1 cellular context compared by ENCODE assay signal in genomic region chr13:95643471-95643813, GRCh38.
TF ChIP-seq lines count a peak whose summit lies in the region.

No MANE protein-coding gene starts in this region.

TF ChIP-seq in HepG2, 621 proteins besides CTCF, POLR2A, EP300 and RAD21:
- TF ChIP-seq HNRNPUL1 (IDR thresholded peaks at IDR 0.05; ENCODE audit: low read depth, low read length) (no peak), NFE2L2 (IDR thresholded peaks at IDR 0.05; ENCODE audit: low read length) (no peak), ZNF33A (CRISPR knock-in tag; IDR thresholded peaks at IDR 0.05; ENCODE audit: borderline replicate concordance) (no peak), MAFF (IDR thresholded peaks at IDR 0.05; ENCODE audit: low read depth, low read length) (peak; percentile 46; the same call in 1 of the 2 replicates), HDAC2 (CRISPR knock-in tag; IDR thresholded peaks at IDR 0.05) (peak; percentile 5; the same call in 1 of the 2 replicates), ATF3 (CRISPR knock-in tag; IDR thresholded peaks at IDR 0.05) (no peak), ZBTB14 (CRISPR knock-in tag; IDR thresholded peaks at IDR 0.05) (0 out of 2 replicates have a peak, but pooled peaks have one; percentile 6), AKAP8 (CRISPR knock-in tag; IDR thresholded peaks at IDR 0.05) (no peak)
- TF ChIP-seq, protein P1, sequence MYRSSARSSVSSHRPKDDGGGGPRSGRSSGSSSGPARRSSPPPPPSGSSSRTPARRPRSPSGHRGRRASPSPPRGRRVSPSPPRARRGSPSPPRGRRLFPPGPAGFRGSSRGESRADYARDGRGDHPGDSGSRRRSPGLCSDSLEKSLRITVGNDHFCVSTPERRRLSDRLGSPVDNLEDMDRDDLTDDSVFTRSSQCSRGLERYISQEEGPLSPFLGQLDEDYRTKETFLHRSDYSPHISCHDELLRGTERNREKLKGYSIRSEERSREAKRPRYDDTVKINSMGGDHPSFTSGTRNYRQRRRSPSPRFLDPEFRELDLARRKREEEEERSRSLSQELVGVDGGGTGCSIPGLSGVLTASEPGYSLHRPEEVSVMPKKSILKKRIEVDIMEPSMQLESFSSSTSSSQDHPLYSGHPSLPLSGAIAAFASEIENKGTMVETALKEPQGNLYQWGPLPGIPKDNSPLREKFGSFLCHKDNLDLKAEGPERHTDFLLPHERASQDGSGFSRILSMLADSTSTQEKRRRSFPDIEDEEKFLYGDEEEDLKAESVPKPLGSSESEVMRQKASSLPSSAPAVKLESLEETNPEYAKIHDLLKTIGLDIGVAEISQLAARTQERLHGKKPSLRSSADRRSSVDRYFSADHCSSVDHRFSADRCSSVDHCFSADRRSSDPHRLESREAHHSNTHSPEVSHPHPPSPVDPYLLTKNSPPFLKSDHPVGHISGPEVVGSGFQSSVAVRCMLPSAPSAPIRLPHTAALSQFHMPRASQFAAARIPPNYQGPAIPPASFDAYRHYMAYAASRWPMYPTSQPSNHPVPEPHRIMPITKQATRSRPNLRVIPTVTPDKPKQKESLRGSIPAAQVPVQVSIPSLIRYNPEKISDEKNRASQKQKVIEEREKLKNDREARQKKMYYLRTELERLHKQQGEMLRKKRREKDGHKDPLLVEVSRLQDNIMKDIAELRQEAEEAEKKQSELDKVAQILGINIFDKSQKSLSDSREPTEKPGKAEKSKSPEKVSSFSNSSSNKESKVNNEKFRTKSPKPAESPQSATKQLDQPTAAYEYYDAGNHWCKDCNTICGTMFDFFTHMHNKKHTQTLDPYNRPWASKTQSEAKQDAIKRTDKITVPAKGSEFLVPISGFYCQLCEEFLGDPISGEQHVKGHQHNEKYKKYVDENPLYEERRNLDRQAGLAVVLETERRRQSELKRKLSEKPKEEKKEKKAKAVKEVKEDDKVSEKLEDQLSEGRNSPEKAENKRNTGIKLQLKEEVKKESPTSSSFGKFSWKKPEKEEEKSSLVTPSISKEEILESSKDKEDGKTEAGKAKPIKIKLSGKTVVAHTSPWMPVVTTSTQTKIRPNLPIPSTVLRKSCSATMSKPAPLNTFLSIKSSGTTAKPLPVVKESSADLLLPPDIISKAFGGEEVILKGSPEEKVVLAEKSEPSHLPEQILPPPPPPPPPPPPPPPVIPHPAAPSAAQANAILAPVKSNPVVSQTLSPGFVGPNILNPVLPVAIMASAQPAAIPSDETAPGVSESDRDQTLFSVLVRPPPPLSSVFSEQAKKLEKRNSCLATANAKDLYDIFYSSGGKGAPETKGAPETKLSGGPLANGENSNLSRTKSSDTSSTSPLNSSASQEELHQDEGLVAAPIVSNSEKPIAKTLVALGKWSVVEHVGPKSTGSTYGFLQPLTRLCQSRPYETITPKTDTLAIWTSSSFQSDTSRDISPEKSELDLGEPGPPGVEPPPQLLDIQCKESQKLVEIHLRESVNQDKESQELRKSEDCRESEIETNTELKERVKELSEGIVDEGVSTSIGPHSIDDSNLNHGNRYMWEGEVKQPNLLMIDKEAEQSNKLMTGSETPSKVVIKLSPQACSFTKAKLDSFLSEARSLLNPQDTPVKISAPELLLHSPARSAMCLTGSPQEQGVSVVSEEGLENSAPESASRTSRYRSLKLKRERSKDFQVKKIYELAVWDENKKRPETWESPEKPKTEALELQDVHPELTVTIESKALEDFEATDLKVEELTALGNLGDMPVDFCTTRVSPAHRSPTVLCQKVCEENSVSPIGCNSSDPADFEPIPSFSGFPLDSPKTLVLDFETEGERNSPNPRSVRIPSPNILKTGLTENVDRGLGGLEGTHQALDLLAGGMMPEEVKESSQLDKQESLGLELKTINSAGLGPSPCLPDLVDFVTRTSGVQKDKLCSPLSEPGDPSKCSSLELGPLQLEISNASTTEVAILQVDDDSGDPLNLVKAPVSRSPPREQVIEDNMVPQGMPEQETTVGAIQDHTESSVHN (CRISPR knock-in tag; IDR thresholded peaks at IDR 0.05) = 0 out of 2 replicates have a peak, but pooled peaks have one; percentile 68
- TF ChIP-seq, protein P2, sequence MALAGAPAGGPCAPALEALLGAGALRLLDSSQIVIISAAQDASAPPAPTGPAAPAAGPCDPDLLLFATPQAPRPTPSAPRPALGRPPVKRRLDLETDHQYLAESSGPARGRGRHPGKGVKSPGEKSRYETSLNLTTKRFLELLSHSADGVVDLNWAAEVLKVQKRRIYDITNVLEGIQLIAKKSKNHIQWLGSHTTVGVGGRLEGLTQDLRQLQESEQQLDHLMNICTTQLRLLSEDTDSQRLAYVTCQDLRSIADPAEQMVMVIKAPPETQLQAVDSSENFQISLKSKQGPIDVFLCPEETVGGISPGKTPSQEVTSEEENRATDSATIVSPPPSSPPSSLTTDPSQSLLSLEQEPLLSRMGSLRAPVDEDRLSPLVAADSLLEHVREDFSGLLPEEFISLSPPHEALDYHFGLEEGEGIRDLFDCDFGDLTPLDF (CRISPR knock-in tag; IDR thresholded peaks at IDR 0.05) = no peak
TF ChIP-seq in HepG2: peak in this region for 4.
